Comparison of ENCODE assay signal across 21 cellular contexts in genomic region chr11:118004543-118005223, GRCh38. TPM values are rescaled to one million over a fixed set of nuclear protein-coding genes. Genes with fewer than 3 reads are reported as not detected.
DNase-seq lines count a peak whose midpoint lies in the region; ATAC-seq, FAIRE-seq and TF ChIP-seq lines count a peak whose summit lies in the region.
"Had no signal": no experiment of that assay in that cellular context is flagged by ENCODE, and none has a peak within 500 bp of the region (broad histone marks: within the 10 kb centered on the region; RNA-seq: fewer than 3 reads in every experiment).

No MANE protein-coding gene starts in this region.

- no peak for TF ChIP-seq RAD21 in K562 (CRISPR knock-in tag; conservative IDR thresholded peaks at IDR 0.05 in 1 of 2, IDR thresholded peaks at IDR 0.05 in 1 of 2)

- FAIRE-seq in K562 (lab: Jason Lieb, UNC): no peak

- H3K27me3 ChIP-seq in Peyer's patch (no peaks in the 10 kb centered on the region), K562 (ENCODE audit: control insufficient read depth in 2 of 2, insufficient read depth in 2 of 2, low read length in 2 of 2) (no peaks in the 10 kb centered on the region), spleen (replicated peaks in 1 of 7) (no peaks in the 10 kb centered on the region), ascending aorta (no peaks in the 10 kb centered on the region)
- H3K27me3 ChIP-seq: SJCRH30 had no signal

- POLR2A ChIA-PET in activated CD4-positive, alpha-beta T cell treated with anti-CD3 and anti-CD28 coated beads for 36 hours (lab: Charles Lee): interaction anchor here (0.6 to 1.1 kb wide), 3 partner anchors 8 to 20 kb away, joined by 3 to 5 read pairs (median 5); partner anchors contain the start of gene IL10RA
- POLR2A ChIA-PET in K562 (lab: Yijun Ruan, JAX): interaction anchor here (0.6 to 1.6 kb wide), 6 partner anchors 9 to 483 kb away, joined by 3 to 4 read pairs (median 3); no protein-coding TSS in a partner anchor

- H3K9ac ChIP-seq in K562 (ENCODE audit: insufficient read depth in 1 of 2, low read depth in 2 of 2, low read length in 2 of 2): peak overlapping the region; percentile 1 to 26; a peak in 3 of 4 replicates

- H3K36me3 ChIP-seq in Peyer's patch (no peaks in the 10 kb centered on the region), K562 (ENCODE audit: control insufficient read depth, insufficient read depth, low read length) (no peaks in the 10 kb centered on the region; the same call in 2 of the 3 replicates), spleen (peaks cover 0 to 13% (median 7%) of the 10 kb centered on the region in 6 donors), ascending aorta (no peaks in the 10 kb centered on the region)
- H3K36me3 ChIP-seq: SJCRH30 had no signal

- in situ Hi-C loops in K562 (cut with MboI): no loop called here

- peaks cover 98% of the 10 kb centered on the region for H3K4me1 Mint-ChIP-seq in activated CD4-positive, alpha-beta T cell treated with anti-CD3 and anti-CD28 coated beads for 36 hours

- H3K27ac ChIP-seq in Peyer's patch (peak overlapping the region; percentile 75 to 87 (median 80)), K562 (ENCODE audit: extremely low read depth, low read depth, low read length) (peak overlapping the region; percentile 90), spleen (peak overlapping the region in 7 of 8 donors; percentile 32 to 98 (median 95)), caudate nucleus (ENCODE audit: low read depth, low read length) (no peak overlapping the region), ascending aorta (no peak overlapping the region)
- H3K27ac ChIP-seq: SJCRH30 had no signal

- peak overlapping the region; percentile 97 for H3K27ac Mint-ChIP-seq in activated CD4-positive, alpha-beta T cell treated with anti-CD3 and anti-CD28 coated beads for 36 hours
- H3K27ac Mint-ChIP-seq: HFFc6 had no signal

- no peaks in the 10 kb centered on the region for H3K27me3 Mint-ChIP-seq in activated CD4-positive, alpha-beta T cell treated with anti-CD3 and anti-CD28 coated beads for 36 hours

- H3K9me1 ChIP-seq in K562 (ENCODE audit: control insufficient read depth, insufficient read depth, low read length): no peaks in the 10 kb centered on the region

- no peak overlapping the region for H3K4me3 Mint-ChIP-seq in activated CD4-positive, alpha-beta T cell treated with anti-CD3 and anti-CD28 coated beads for 36 hours
- H3K4me3 Mint-ChIP-seq: HFFc6 had no signal

- H2AFZ ChIP-seq in K562 (ENCODE audit: low read depth, low read length): no peak overlapping the region

- TF ChIP-seq CTCF in Peyer's patch (IDR thresholded peaks at IDR 0.05) (no peak), K562 (IDR thresholded peaks at IDR 0.05 in 2 of 3, conservative IDR thresholded peaks at IDR 0.05 in 1 of 3; ENCODE audit: insufficient read depth in 2 of 3, low read depth in 1 of 3, low read length in 3 of 3) (no peak), spleen (IDR thresholded peaks at IDR 0.05 in 8 of 11, conservative IDR thresholded peaks at IDR 0.05 in 3 of 11) (no peak), ascending aorta (IDR thresholded peaks at IDR 0.05) (no peak)

- H3K4me3 ChIP-seq in Peyer's patch (no peak overlapping the region), K562 (no peak overlapping the region), spleen (no peak overlapping the region), ascending aorta (no peak overlapping the region)
- H3K4me3 ChIP-seq: SJCRH30 had no signal

- H3K4me1 ChIP-seq in Peyer's patch (peaks cover 0 to 35% (median 18%) of the 10 kb centered on the region in 4 donors), K562 (replicated peaks in 1 of 2; ENCODE audit: control insufficient read depth in 2 of 2, insufficient read depth in 2 of 2, low read length in 2 of 2) (peaks cover 65 to 84% of the 10 kb centered on the region in 2 experiments), spleen (peaks cover 51 to 100% (median 94%) of the 10 kb centered on the region in 6 donors), ascending aorta (no peaks in the 10 kb centered on the region)
- H3K4me1 ChIP-seq: SJCRH30 had no signal

- no TSS peak for BruUV-seq in K562 (replicated peaks; lab: Mats Ljungman, UMichigan)

- H3K79me2 ChIP-seq in K562 (ENCODE audit: control insufficient read depth, insufficient read depth, low read length): no peaks in the 10 kb centered on the region

- peaks cover 33% of the 10 kb centered on the region for H3K36me3 Mint-ChIP-seq in activated CD4-positive, alpha-beta T cell treated with anti-CD3 and anti-CD28 coated beads for 36 hours (ENCODE audit: low read depth)

- peak overlapping the region; percentile 73 for H3K4me2 ChIP-seq in K562 (ENCODE audit: insufficient read depth, low read length)

- intact Hi-C loops in activated CD4-positive, alpha-beta T cell treated with anti-CD3 and anti-CD28 coated beads for 36 hours (cut with DNase I, micrococcal nuclease): loop anchor here (5.0 to 10.0 kb wide), 5 partner anchors 187 to 772 kb away; partner anchors contain the start of genes ARCN1 (in 1 of the 2), CD3E (in 1 of the 2), PCSK7 (in 1 of the 2) and RNF214 (in 1 of the 2)
- intact Hi-C loops in K562 (cut with micrococcal nuclease) (loop anchor here (2.0 kb wide), 1 partner anchor 48 kb away; no protein-coding TSS in a partner anchor), spleen (cut with DNase I; ENCODE audit: low total_unique reads) (no loop called here), ascending aorta (cut with DNase I) (no loop called here)

- TF ChIP-seq POLR2A in Peyer's patch (IDR thresholded peaks at IDR 0.05): no peak
- no peak for TF ChIP-seq POLR2A in K562 (conservative IDR thresholded peaks at IDR 0.05)
- no peak for TF ChIP-seq POLR2A in spleen (IDR thresholded peaks at IDR 0.05)

- H3K9me3 Mint-ChIP-seq in activated CD4-positive, alpha-beta T cell treated with anti-CD3 and anti-CD28 coated beads for 36 hours (ENCODE audit: low read depth): peaks cover 9% of the 10 kb centered on the region
- H3K9me3 Mint-ChIP-seq: HFFc6 had no signal

- no peaks in the 10 kb centered on the region for H4K20me1 ChIP-seq in K562 (replicated peaks; ENCODE audit: control insufficient read depth, insufficient read depth, low read length)

- no peak; the same call in 1 of the 2 replicates for TF ChIP-seq EP300 in K562 (IDR thresholded peaks at IDR 0.05; ENCODE audit: low read length)

- CTCF ChIA-PET in activated CD4-positive, alpha-beta T cell treated with anti-CD3 and anti-CD28 coated beads for 36 hours (lab: Charles Lee): interaction anchor here (0.7 to 1.6 kb wide), 5 partner anchors 16 to 53 kb away, joined by 3 to 6 read pairs (median 4); no protein-coding TSS in a partner anchor
- CTCF ChIA-PET in K562 (lab: Yijun Ruan, JAX; ENCODE audit: low intra/inter-chr PET ratio): no interaction called here

- ATAC-seq in activated CD4-positive, alpha-beta T cell treated with anti-CD3 and anti-CD28 coated beads for 36 hours: no peak
- no peak for ATAC-seq in K562
- no peak for ATAC-seq in HG02852 (IDR thresholded peaks at IDR 0.05; ENCODE audit: unreplicated experiment)

- WGBS in K562 (ENCODE audit: insufficient coverage, low coverage, missing lambda C conversion rate): 68% methylated on average over 7 of the region's 7 CpGs
- 91 to 94% (median 93%) methylated on average over 6 to 7 of the region's 7 CpGs for WGBS in spleen, 5 donors

- DNase-seq in activated CD4-positive, alpha-beta T cell treated with anti-CD3 and anti-CD28 coated beads for 36 hours: no peak
- DNase-seq in activated CD4-positive, alpha-beta T cell treated with anti-CD3 and anti-CD28 coated beads for 1 hour: no peak
- no peak for DNase-seq in Peyer's patch
- DNase-seq in K562 (ENCODE audit: extremely low read depth in 1 of 4, low spot score in 3 of 4): peak; percentile 54 to 78 (median 70)
- DNase-seq in spleen: no peak
- DNase-seq in caudate nucleus (lab: John Stamatoyannopoulos, UW): no peak
- DNase-seq in ascending aorta (ENCODE audit: low spot score in 2 of 2): no peak
- DNase-seq: activated CD4-positive, CD25-positive, alpha-beta regulatory T cell treated with anti-CD3 and anti-CD28 coated beads, Interleukin-2, amount 50 U/mL, for 72 hours; C1 segment of cervical spinal cord; DMS53; effector CD4-positive, alpha-beta T cell; HFFc6; NCI-H1105; NCI-H69; SJCRH30; stimulated activated CD4-positive, alpha-beta T cell treated with anti-CD3 and anti-CD28 coated beads, Interleukin-2, amount 100 ng/mL, for 48 hours; T-helper 9 cell had no signal

- H3K9me3 ChIP-seq in Peyer's patch (no peaks in the 10 kb centered on the region), K562 (replicated peaks; ENCODE audit: control insufficient read depth, insufficient read depth, low read depth, low read length) (no peaks in the 10 kb centered on the region; the same call in 1 of the 2 replicates), spleen (peaks cover 0 to 5% (median 0%) of the 10 kb centered on the region in 8 donors), ascending aorta (no peaks in the 10 kb centered on the region)
- H3K9me3 ChIP-seq: SJCRH30 had no signal

TF ChIP-seq in K562, 482 proteins besides CTCF, POLR2A, EP300 and RAD21 (continues in another document):
- TF ChIP-seq BACH1 (tag; IDR thresholded peaks at IDR 0.05) (no peak), NR2C1 (IDR thresholded peaks at IDR 0.05) (peak; percentile 66), NR2C1 (tag; IDR thresholded peaks at IDR 0.05) (0 out of 2 replicates have a peak, but pooled peaks have one; percentile 24), KLF1 (tag; IDR thresholded peaks at IDR 0.05) (peak; percentile 69; the same call in 1 of the 2 replicates)

RNA-seq across cellular contexts. Expression of gene IL10RA, which starts 18.5 kb away (rescaled TPM):
- total RNA-seq in activated CD4-positive, alpha-beta T cell treated with anti-CD3 and anti-CD28 coated beads for 36 hours: 10 to 100 TPM; 57.1 to 79.4 TPM
- 10 to 100 TPM in 3 of 4 donors, 1 to 10 TPM in 1; 9.8 to 50.3 (median 23.9) TPM for total RNA-seq in Peyer's patch
- 33.8 and 58.3 TPM in 2 replicates for total RNA-seq in K562 (2011; cell fraction: chromatin; rRNA removed; ENCODE audit: low replicate concordance)
- 34.2 and 42.5 TPM in 2 replicates for total RNA-seq in K562 (2011; cell fraction: nucleolus; rRNA removed)
- total RNA-seq in K562 (2011; cell fraction: nucleoplasm; rRNA removed): 41.9 and 43.4 TPM in 2 replicates
- total RNA-seq in K562 (2014; rRNA removed): 2.9 and 3.5 TPM in 2 replicates
- total RNA-seq in K562 (2014; rRNA removed; fragmentation: Illumina TruSeq; extraction: Trizol): 2.0 and 2.9 TPM in 2 replicates
- total RNA-seq in K562 (2015; rRNA removed; fragmentation: Illumina TruSeq; extraction: Trizol): 1.4 and 2.1 TPM in 2 replicates
- total RNA-seq in K562 (2021): 4.6 and 4.9 TPM in 2 replicates
- polyA plus RNA-seq in K562 (2011; rRNA removed): 15.4 and 17.3 TPM in 2 replicates
- 9.1 and 23.9 TPM in 2 replicates for polyA plus RNA-seq in K562 (2011; cell fraction: cytosol; rRNA removed)
- 18.2 and 38.1 TPM in 2 replicates for polyA plus RNA-seq in K562 (2011; cell fraction: nucleus; rRNA removed)
- 3.8 and 12.5 TPM in 2 replicates for polyA plus RNA-seq in K562 (2012)
- polyA plus RNA-seq in K562 (2014; fragmentation: Illumina TruSeq; extraction: Trizol): 4.0 and 4.5 TPM in 2 replicates
- under 1 TPM; 0.17 to 0.48 TPM for polyA plus RNA-seq in K562 (2014; fragmentation: Nextera tagmentation; extraction: Ambion mirVana)
- polyA plus RNA-seq in K562 (2014; rRNA removed): 2.7 and 3.6 TPM in 2 replicates
- 19.8 and 20.3 TPM in 2 replicates for polyA minus RNA-seq in K562 (2011; rRNA and poly(A)+ RNA removed)
- 7.5 and 11.4 TPM in 2 replicates for polyA minus RNA-seq in K562 (2011; cell fraction: cytosol; rRNA and poly(A)+ RNA removed)
- 24.1 and 28.3 TPM in 2 replicates for polyA minus RNA-seq in K562 (2011; cell fraction: nucleus; rRNA and poly(A)+ RNA removed)
- total RNA-seq in spleen: 100 to 1,000 TPM; 114 to 239 (median 171) TPM
- 10 to 100 TPM; 32.9 to 39.4 (median 38.3) TPM for polyA plus RNA-seq in spleen
- 38.6 TPM for total RNA-seq in ascending aorta
- total RNA-seq: A172, HFFc6, HT-29, LHCN-M2, SJCRH30 had no signal

Comparison
In these comparisons a context has a peak if more than half of its experiments do, and no peak if none do; other contexts are left out.
1. DNase-seq: peak in K562 (4 of 4); none in activated CD4-positive, alpha-beta T cell treated with anti-CD3 and anti-CD28 coated beads for 36 hours (single experiment), activated CD4-positive, alpha-beta T cell treated with anti-CD3 and anti-CD28 coated beads for 1 hour (single experiment), Peyer's patch (0 of 3), spleen (single experiment), caudate nucleus (0 of 61) and ascending aorta (0 of 2).
2. H3K27ac ChIP-seq: peak in Peyer's patch (4 of 4), K562 (single experiment) and spleen (7 of 8); none in caudate nucleus (single experiment) and ascending aorta (0 of 2).
3. intact Hi-C loops: an anchor here in activated CD4-positive, alpha-beta T cell treated with anti-CD3 and anti-CD28 coated beads for 36 hours (5.0 to 10.0 kb wide) and K562 (2.0 kb wide); none called in spleen and ascending aorta.